1 cellular context compared by ENCODE assay signal in genomic region chr6:33610779-33611421, GRCh38.
TF ChIP-seq lines count a peak whose summit lies in the region.

No MANE protein-coding gene starts in this region.

TF ChIP-seq in GM23338, 12 proteins besides CTCF, POLR2A, EP300 and RAD21 (continued from another document):
- TF ChIP-seq ZNF462 (CRISPR knock-in tag; IDR thresholded peaks at IDR 0.05), result no peak
- TF ChIP-seq EZH2 (IDR thresholded peaks at IDR 0.05; ENCODE audit: low read depth, unreplicated experiment), result no peak
- TF ChIP-seq ZNF331 (CRISPR knock-in tag; IDR thresholded peaks at IDR 0.05; ENCODE audit: low read depth), result no peak
